ENCODE assay signal across 22 cellular contexts in genomic region chr1:85935234-85935633, GRCh38.
"Had no signal": no experiment of that assay in that cellular context is flagged by ENCODE, and none has a peak within 500 bp of the region (broad histone marks: within the 10 kb centered on the region; RNA-seq: fewer than 3 reads in every experiment).

No MANE protein-coding gene starts in this region.

- H3K4me2 ChIP-seq: neural progenitor cell had no signal

- DNase-seq: dorsolateral prefrontal cortex; effector CD4-positive, alpha-beta T cell; gastrocnemius medialis; head of caudate nucleus; left cardiac atrium; left lung; mesendoderm; midbrain; naive thymus-derived CD4-positive, alpha-beta T cell; right lobe of liver; small intestine; stimulated activated CD4-positive, alpha-beta T cell treated with anti-CD3 and anti-CD28 coated beads, Interleukin-12 subunit alpha, Interleukin-12 subunit beta, amount 100 ng/mL, for 4 hours; stimulated activated CD4-positive, alpha-beta T cell treated with anti-CD3 and anti-CD28 coated beads, Interleukin-1b, Interleukin-23, amount 100 ng/mL, for 48 hours; stimulated activated CD4-positive, alpha-beta T cell treated with anti-CD3 and anti-CD28 coated beads, Interleukin-4, amount 100 ng/mL, for 1 hour; stimulated activated CD8-positive, alpha-beta memory T cell treated with anti-CD3 and anti-CD28 coated beads, Interleukin-4, amount 100 ng/mL, for 48 hours; stimulated activated naive CD4-positive, alpha-beta T cell treated with Interleukin-2 at 50 U/mL for 16 hours; stomach; substantia nigra; testis; tibial artery had no signal

- H3K9ac ChIP-seq: neural progenitor cell, parathyroid adenoma had no signal

- ATAC-seq: gastrocnemius medialis; left lung; naive thymus-derived CD4-positive, alpha-beta T cell had no signal

- H3K4me1 ChIP-seq: gastrocnemius medialis, left lung, neural progenitor cell, parathyroid adenoma, stomach, testis, tibial artery had no signal

- H2AFZ ChIP-seq: neural progenitor cell, parathyroid adenoma had no signal

- H3K9me3 ChIP-seq: gastrocnemius medialis, left lung, right lobe of liver, stomach, testis, tibial artery had no signal

- H3K27me3 ChIP-seq: dorsolateral prefrontal cortex, gastrocnemius medialis, left lung, neural progenitor cell, right lobe of liver, stomach, testis, tibial artery had no signal

- H3K36me3 ChIP-seq: gastrocnemius medialis, left lung, neural progenitor cell, right lobe of liver, stomach, tibial artery had no signal

- H3K79me2 ChIP-seq: parathyroid adenoma had no signal

- H3K4me3 ChIP-seq: dorsolateral prefrontal cortex, gastrocnemius medialis, left lung, neural progenitor cell, right lobe of liver, stomach, testis, tibial artery had no signal

- H3K27ac ChIP-seq: dorsolateral prefrontal cortex, gastrocnemius medialis, neural progenitor cell, parathyroid adenoma, right lobe of liver, stomach, testis, tibial artery had no signal
